ENCODE assay signal across 14 cellular contexts in the genomic region with DNA sequence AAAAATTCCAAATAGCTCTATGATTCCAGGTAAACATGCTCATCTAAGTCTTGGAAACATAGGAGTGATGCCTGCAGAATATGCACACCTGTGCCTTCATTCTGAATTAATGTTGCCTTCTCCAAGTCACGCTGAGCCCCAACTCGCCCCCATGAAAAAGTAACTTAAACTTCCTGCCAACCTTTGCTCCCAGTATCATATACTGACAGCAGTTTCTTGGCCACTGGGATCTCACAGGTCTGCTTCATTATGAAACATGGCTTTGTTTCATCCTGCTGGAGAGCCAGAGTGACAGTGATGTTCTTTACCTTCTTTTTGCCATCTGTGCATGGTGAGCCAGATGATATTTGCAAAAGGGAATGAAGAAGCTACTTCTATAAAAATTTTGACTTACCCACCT. TPM values are rescaled to one million over a fixed set of nuclear protein-coding genes. Genes with fewer than 3 reads are reported as not detected.
DNase-seq lines count a peak whose midpoint lies in the region; ATAC-seq, FAIRE-seq and TF ChIP-seq lines count a peak whose summit lies in the region.
"Had no signal": no experiment of that assay in that cellular context is flagged by ENCODE, and none has a peak within 500 bp of the region (broad histone marks: within the 10 kb centered on the region; RNA-seq: fewer than 3 reads in every experiment).

No MANE protein-coding gene starts in this region.

- H3K9ac ChIP-seq in HUES64 (ENCODE audit: low read depth, low read length), result no peak overlapping the region
- H3K9ac ChIP-seq in HepG2 (ENCODE audit: insufficient read depth, low read depth, low read length), result no peak overlapping the region

- H3K79me2 ChIP-seq in HepG2 (ENCODE audit: insufficient read depth, low read length), result no peaks in the 10 kb centered on the region

- no peaks in the 10 kb centered on the region for H4K20me1 ChIP-seq in HepG2 (ENCODE audit: insufficient read depth, low read length)

- WGBS in HUES64, result 89% methylated on average over 2 of the region's 2 CpGs
- 69 to 81% methylated on average over 2 of the region's 2 CpGs for WGBS in body of pancreas, 2 donors
- 23% methylated on average over 2 of the region's 2 CpGs for WGBS in HepG2 (ENCODE audit: low lambda C conversion rate)

- peaks cover 4% of the 10 kb centered on the region; the same call in 1 of the 2 replicates for H3K9me3 ChIP-seq in HUES64 (ENCODE audit: insufficient read depth, low read depth, low read length)
- H3K9me3 ChIP-seq in body of pancreas, result no peaks in the 10 kb centered on the region
- H3K9me3 ChIP-seq in HepG2 (ENCODE audit: low read length), result no peaks in the 10 kb centered on the region
- H3K9me3 ChIP-seq in tibial artery, result no peaks in the 10 kb centered on the region

- intact Hi-C loops in body of pancreas (cut with DNase I) (no loop called here), HepG2 (cut with micrococcal nuclease; ENCODE audit: unreplicated experiment) (no loop called here), tibial artery (cut with DNase I; ENCODE audit: low total_unique reads) (no loop called here)

- TF ChIP-seq EP300 in HepG2 (IDR thresholded peaks at IDR 0.05; ENCODE audit: low read depth in 2 of 2, low read length in 2 of 2), result no peak
- TF ChIP-seq EP300 in HepG2 (CRISPR knock-in tag; IDR thresholded peaks at IDR 0.05; ENCODE audit: borderline replicate concordance), result no peak

- H3K4me2 ChIP-seq in HepG2 (ENCODE audit: low read depth, low read length), result peak overlapping the region; percentile 55

- no peak for TF ChIP-seq CTCF in body of pancreas (IDR thresholded peaks at IDR 0.05)
- no peak for TF ChIP-seq CTCF in HepG2 (CRISPR knock-in tag; IDR thresholded peaks at IDR 0.05)
- no peak for TF ChIP-seq CTCF in tibial artery (IDR thresholded peaks at IDR 0.05)

- H3K27ac ChIP-seq in HUES64 (ENCODE audit: low read depth, low read length) (peak overlapping the region; percentile 61), body of pancreas (peak overlapping the region; percentile 22 to 81 (median 74)), HepG2 (ENCODE audit: extremely low read length, insufficient read depth, low read length) (peak overlapping the region; percentile 31), tibial artery (peak overlapping the region; percentile 27 to 50)

- DNase-seq in body of pancreas, result no peak
- peak; percentile 18 for DNase-seq in HepG2 (ENCODE audit: low spot score)
- DNase-seq in tibial artery, result no peak
- DNase-seq in glomerular visceral epithelial cell (ENCODE audit: extremely low spot score), result no peak
- no peak for DNase-seq in activated effector memory CD4-positive, alpha-beta T cell treated with Interleukin-2 at 50 U/mL for 16 hours
- DNase-seq: activated CD4-positive, alpha-beta T cell treated with anti-CD3 and anti-CD28 coated beads, Interleukin-2, amount 10 ng/mL, durations not matched to agents 24 days and 14 days; CD4-positive, CD25-positive, alpha-beta regulatory T cell; NCI-H1930; NCI-H526 treated with DMSO at 0.1 percent for 48 hours; nucleus accumbens had no signal

- H3K27me3 ChIP-seq in HUES64 (ENCODE audit: insufficient read depth, low read length), result no peaks in the 10 kb centered on the region
- no peaks in the 10 kb centered on the region for H3K27me3 ChIP-seq in body of pancreas
- no peaks in the 10 kb centered on the region for H3K27me3 ChIP-seq in HepG2 (ENCODE audit: control insufficient read depth in 1 of 2, insufficient read depth in 2 of 2, low read length in 2 of 2)
- no peaks in the 10 kb centered on the region for H3K27me3 ChIP-seq in tibial artery
- H3K27me3 ChIP-seq: MG63 had no signal

- no peak for ATAC-seq in body of pancreas
- ATAC-seq in HepG2, result peak; percentile 46
- no peak for ATAC-seq in GM18909 (IDR thresholded peaks at IDR 0.05; ENCODE audit: poor library complexity, unreplicated experiment)
- ATAC-seq: Right ventricle myocardium inferior had no signal

- no peak for TF ChIP-seq RAD21 in HepG2 (CRISPR knock-in tag; IDR thresholded peaks at IDR 0.05)

- in situ Hi-C loops in HepG2 (cut with HindIII; ENCODE audit: extremely low pct_ligation_motif_present, low pct_unique_long_range_greater_than_20kb), result no loop called here

- H3K4me3 ChIP-seq in HUES64 (ENCODE audit: low read length) (no peak overlapping the region), body of pancreas (no peak overlapping the region), HepG2 (replicated peaks in 1 of 3; ENCODE audit: insufficient read depth in 1 of 3, low read depth in 2 of 3, low read length in 3 of 3) (peak overlapping the region in 1 of 3 experiments; percentile 18; a peak in 1 of 6 replicates), tibial artery (no peak overlapping the region)
- H3K4me3 ChIP-seq: MG63 had no signal

- CTCF ChIA-PET in HepG2 (lab: Yijun Ruan, JAX; ENCODE audit: low intra/inter-chr PET ratio, low total read pairs), result no interaction called here

- no peak for TF ChIP-seq POLR2A in body of pancreas (IDR thresholded peaks at IDR 0.05)
- TF ChIP-seq POLR2A in HepG2 (IDR thresholded peaks at IDR 0.05; ENCODE audit: insufficient read depth in 1 of 2, low read depth in 2 of 2, low read length in 2 of 2), result no peak

- POLR2A ChIA-PET in HepG2 (lab: Yijun Ruan, JAX), result interaction anchor here (1.1 to 1.4 kb wide), 3 partner anchors 9 to 61 kb away, joined by 4 to 5 read pairs (median 4); no protein-coding TSS in a partner anchor

- H3K4me1 ChIP-seq in HUES64 (ENCODE audit: insufficient read depth, low read length) (peaks cover 26% of the 10 kb centered on the region), body of pancreas (peaks cover 39% of the 10 kb centered on the region), HepG2 (ENCODE audit: insufficient read depth, low read length) (peaks cover 37% of the 10 kb centered on the region), tibial artery (peaks cover 0 to 37% (median 15%) of the 10 kb centered on the region in 4 donors)

- H3K36me3 ChIP-seq in HUES64 (ENCODE audit: insufficient read depth, low read length) (no peaks in the 10 kb centered on the region), body of pancreas (replicated peaks in 1 of 2; ENCODE audit: insufficient read depth in 1 of 2, low read depth in 2 of 2) (no peaks in the 10 kb centered on the region), HepG2 (replicated peaks in 1 of 2; ENCODE audit: control insufficient read depth in 1 of 2, insufficient read depth in 2 of 2, low read length in 2 of 2) (no peaks in the 10 kb centered on the region), tibial artery (no peaks in the 10 kb centered on the region)

- FAIRE-seq in HepG2 (lab: Jason Lieb, UNC), result no peak

- BruUV-seq in HepG2 (replicated peaks; lab: Mats Ljungman, UMichigan), result no TSS peak

- no peak overlapping the region for H2AFZ ChIP-seq in HepG2 (ENCODE audit: low read length)

TF ChIP-seq in HepG2, 621 proteins besides CTCF, POLR2A, EP300 and RAD21:
- TF ChIP-seq, protein P1, sequence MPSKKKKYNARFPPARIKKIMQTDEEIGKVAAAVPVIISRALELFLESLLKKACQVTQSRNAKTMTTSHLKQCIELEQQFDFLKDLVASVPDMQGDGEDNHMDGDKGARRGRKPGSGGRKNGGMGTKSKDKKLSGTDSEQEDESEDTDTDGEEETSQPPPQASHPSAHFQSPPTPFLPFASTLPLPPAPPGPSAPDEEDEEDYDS (CRISPR knock-in tag; IDR thresholded peaks at IDR 0.05), result 0 out of 2 replicates have a peak, but pooled peaks have one; percentile 3
- TF ChIP-seq PPARG (CRISPR knock-in tag; conservative IDR thresholded peaks at IDR 0.05), result no peak
TF ChIP-seq in HepG2: peak in this region for 1.

RNA-seq across cellular contexts. Expression of a gene that starts 34.9 kb away (rescaled TPM):
- 41.5 TPM for polyA plus RNA-seq in HUES64 (2013, experiment 1 of 2)
- 38.5 TPM for polyA plus RNA-seq in HUES64 (2013, experiment 2 of 2)
- total RNA-seq in body of pancreas (10 to 100 TPM; 34.6 to 54.7 TPM), HepG2 (2016; rRNA removed; fragmentation: Illumina TruSeq; extraction: Trizol) (59.4 and 98.7 TPM in 2 replicates)
- 9.8 and 11.3 TPM in 2 replicates for total RNA-seq in HepG2 (2016; cell fraction: cytosol; rRNA removed; fragmentation: Illumina TruSeq; extraction: Trizol; ENCODE audit: low read depth)
- 58.9 and 89.3 TPM in 2 replicates for total RNA-seq in HepG2 (2016; cell fraction: insoluble cytoplasmic fraction; rRNA removed; fragmentation: Illumina TruSeq; extraction: Trizol)
- 46.0 and 48.9 TPM in 2 replicates for total RNA-seq in HepG2 (2016; cell fraction: membrane; rRNA removed; fragmentation: Illumina TruSeq; extraction: Trizol)
- total RNA-seq in HepG2 (2016; cell fraction: nucleus; rRNA removed; fragmentation: Illumina TruSeq; extraction: Trizol), result 51.3 and 54.7 TPM in 2 replicates
- polyA plus RNA-seq in HepG2 (2011; rRNA removed), result 68.6 and 92.7 TPM in 2 replicates
- polyA plus RNA-seq in HepG2 (2011; cell fraction: cytosol; rRNA removed), result 71.2 and 78.6 TPM in 2 replicates
- polyA plus RNA-seq in HepG2 (2011; cell fraction: nucleus; rRNA removed), result 66.0 and 78.5 TPM in 2 replicates
- 35.3 and 56.8 TPM in 2 replicates for polyA plus RNA-seq in HepG2 (2012)
- polyA plus RNA-seq in HepG2 (2016; cell fraction: cytosol; fragmentation: Illumina TruSeq; extraction: Trizol; ENCODE audit: low read depth), result 4.3 and 5.3 TPM in 2 replicates
- 63.3 and 64.1 TPM in 2 replicates for polyA plus RNA-seq in HepG2 (2016; cell fraction: insoluble cytoplasmic fraction; fragmentation: Illumina TruSeq; extraction: Trizol; ENCODE audit: low read depth)
- 17.7 and 19.0 TPM in 2 replicates for polyA plus RNA-seq in HepG2 (2016; cell fraction: membrane; fragmentation: Illumina TruSeq; extraction: Trizol; ENCODE audit: low read depth)
- polyA plus RNA-seq in HepG2 (2016; cell fraction: nucleus; fragmentation: Illumina TruSeq; extraction: Trizol; ENCODE audit: insufficient read depth, low read depth), result 43.5 and 44.5 TPM in 2 replicates
- 156 and 220 TPM in 2 replicates for polyA minus RNA-seq in HepG2 (2011; rRNA and poly(A)+ RNA removed; ENCODE audit: low replicate concordance)
- 57.6 and 88.5 TPM in 2 replicates for polyA minus RNA-seq in HepG2 (2011; cell fraction: cytosol; rRNA and poly(A)+ RNA removed)
- polyA minus RNA-seq in HepG2 (2011; cell fraction: nucleus; rRNA and poly(A)+ RNA removed), result 98.6 and 111 TPM in 2 replicates
